ENCODE assay signal across 9 cellular contexts in genomic region chr12:122646568-122647220, GRCh38. TPM values are rescaled to one million over a fixed set of nuclear protein-coding genes. Genes with fewer than 3 reads are reported as not detected.
A peak's percentile ranks its signal among the peaks of the same experiment; 100 is the strongest.
DNase-seq lines count a peak whose midpoint lies in the region; ATAC-seq, FAIRE-seq and TF ChIP-seq lines count a peak whose summit lies in the region.
"Had no signal": no experiment of that assay in that cellular context is flagged by ENCODE, and none has a peak within 500 bp of the region (broad histone marks: within the 10 kb centered on the region; RNA-seq: fewer than 3 reads in every experiment).

No MANE protein-coding gene starts in this region.

- WGBS in SK-N-SH (ENCODE audit: low lambda C conversion rate) = 74% methylated on average over 8 of the region's 8 CpGs
- 30% methylated on average over 8 of the region's 8 CpGs for WGBS in K562 (ENCODE audit: insufficient coverage, low coverage, missing lambda C conversion rate)

- CTCF ChIA-PET in SK-N-SH (lab: Yijun Ruan, JAX) = no interaction called here
- CTCF ChIA-PET in K562 (lab: Yijun Ruan, JAX; ENCODE audit: low intra/inter-chr PET ratio) = no interaction called here

- ATAC-seq in SK-N-SH treated with all-trans-retinoic acid at 6 μM for 48 hours = no peak
- peak; percentile 71 for ATAC-seq in HG03066 (IDR thresholded peaks at IDR 0.05; ENCODE audit: low read depth, unreplicated experiment)
- peak; percentile 40; the same call in 2 of the 3 replicates for ATAC-seq in K562
- ATAC-seq: body of pancreas had no signal

- H3K27ac ChIP-seq in SK-N-SH (ENCODE audit: low read depth in 2 of 2, low read length in 1 of 2) = no peak overlapping the region
- no peak overlapping the region for H3K27ac ChIP-seq in K562 (ENCODE audit: extremely low read depth, low read depth, low read length)
- H3K27ac ChIP-seq: body of pancreas had no signal

- no peak overlapping the region for H2AFZ ChIP-seq in SK-N-SH (ENCODE audit: low read depth)
- 0 out of 2 replicates have a peak overlapping the region, but pooled peaks have one; percentile 61 for H2AFZ ChIP-seq in K562 (ENCODE audit: low read depth, low read length)

- H3K79me2 ChIP-seq in SK-N-SH (ENCODE audit: insufficient read depth) = no peaks in the 10 kb centered on the region
- no peaks in the 10 kb centered on the region for H3K79me2 ChIP-seq in K562 (ENCODE audit: control insufficient read depth, insufficient read depth, low read length)

- H3K9me1 ChIP-seq in K562 (ENCODE audit: control insufficient read depth, insufficient read depth, low read length) = no peaks in the 10 kb centered on the region

- H3F3A ChIP-seq in SK-N-SH (replicated peaks; ENCODE audit: insufficient read depth) = peaks cover 3% of the 10 kb centered on the region

- H3K9ac ChIP-seq in SK-N-SH = no peak overlapping the region
- no peak overlapping the region for H3K9ac ChIP-seq in K562 (ENCODE audit: insufficient read depth in 1 of 2, low read depth in 2 of 2, low read length in 2 of 2)

- POLR2A ChIA-PET in SK-N-SH (lab: Yijun Ruan, JAX) (no interaction called here), K562 (lab: Yijun Ruan, JAX) (interaction anchor here (0.6 to 1.0 kb wide), 2 partner anchors 15 to 180 kb away, joined by 3 to 4 read pairs; no protein-coding TSS in a partner anchor)

- H3K4me3 ChIP-seq in SK-N-SH (ENCODE audit: low read depth in 2 of 2, low read length in 1 of 2) = no peak overlapping the region
- no peak overlapping the region for H3K4me3 ChIP-seq in K562
- H3K4me3 ChIP-seq: body of pancreas had no signal

- H3K27me3 ChIP-seq in SK-N-SH (ENCODE audit: insufficient read depth) (no peaks in the 10 kb centered on the region), K562 (ENCODE audit: control insufficient read depth in 2 of 2, insufficient read depth in 2 of 2, low read length in 2 of 2) (no peaks in the 10 kb centered on the region)
- H3K27me3 ChIP-seq: body of pancreas had no signal

- no peak for FAIRE-seq in K562 (lab: Jason Lieb, UNC)

- no TSS peak for BruUV-seq in K562 (replicated peaks; lab: Mats Ljungman, UMichigan)

- TF ChIP-seq RAD21 in SK-N-SH (IDR thresholded peaks at IDR 0.05; ENCODE audit: low read length) (no peak), K562 (CRISPR knock-in tag; conservative IDR thresholded peaks at IDR 0.05 in 1 of 2, IDR thresholded peaks at IDR 0.05 in 1 of 2) (no peak)

- intact Hi-C loops in K562 (cut with micrococcal nuclease) = no loop called here

- H4K20me1 ChIP-seq in SK-N-SH (ENCODE audit: insufficient read depth) = no peaks in the 10 kb centered on the region
- no peaks in the 10 kb centered on the region for H4K20me1 ChIP-seq in K562 (replicated peaks; ENCODE audit: control insufficient read depth, insufficient read depth, low read length)

- H3K4me1 ChIP-seq in SK-N-SH (ENCODE audit: control insufficient read depth in 1 of 2, insufficient read depth in 2 of 2, low read depth in 1 of 2, low read length in 1 of 2) (no peaks in the 10 kb centered on the region), K562 (replicated peaks in 1 of 2; ENCODE audit: control insufficient read depth in 2 of 2, insufficient read depth in 2 of 2, low read length in 2 of 2) (peaks cover 0 to 8% of the 10 kb centered on the region in 2 experiments; a peak in 2 of 5 replicates)

- H3K9me3 ChIP-seq in SK-N-SH (no peaks in the 10 kb centered on the region), K562 (replicated peaks; ENCODE audit: control insufficient read depth, insufficient read depth, low read depth, low read length) (no peaks in the 10 kb centered on the region)
- H3K9me3 ChIP-seq: body of pancreas had no signal

- TF ChIP-seq CTCF in SK-N-SH (IDR thresholded peaks at IDR 0.05) = no peak
- no peak for TF ChIP-seq CTCF in K562 (IDR thresholded peaks at IDR 0.05 in 2 of 3, conservative IDR thresholded peaks at IDR 0.05 in 1 of 3; ENCODE audit: insufficient read depth in 2 of 3, low read depth in 1 of 3, low read length in 3 of 3)

- no peak for TF ChIP-seq EP300 in SK-N-SH (IDR thresholded peaks at IDR 0.05; ENCODE audit: borderline replicate concordance in 1 of 2, low read depth in 1 of 2, low read length in 1 of 2)
- peak; percentile 48; the same call in 1 of the 2 replicates for TF ChIP-seq EP300 in K562 (IDR thresholded peaks at IDR 0.05; ENCODE audit: low read length)

- H3K36me3 ChIP-seq in SK-N-SH (replicated peaks in 1 of 2; ENCODE audit: control insufficient read depth in 1 of 2, insufficient read depth in 2 of 2, low read length in 1 of 2) (no peaks in the 10 kb centered on the region), K562 (ENCODE audit: control insufficient read depth, insufficient read depth, low read length) (no peaks in the 10 kb centered on the region)

- H3K9me2 ChIP-seq in SK-N-SH = no peaks in the 10 kb centered on the region

- no peak for TF ChIP-seq POLR2A in K562 (conservative IDR thresholded peaks at IDR 0.05)

- DNase-seq in SK-N-SH (no peak), SKM-1 treated with dmso at 0.1 percent for 144 hours (lab: John Stamatoyannopoulos, UW; ENCODE audit: unreplicated experiment) (peak; percentile 80), K562 (ENCODE audit: extremely low read depth in 1 of 4, low spot score in 3 of 4) (no peak), iPS-NIHi11 (ENCODE audit: low spot score) (no peak), HuH-7.5 (ENCODE audit: low spot score) (no peak)
- DNase-seq in stimulated activated CD4-positive, alpha-beta T cell treated with anti-CD3 and anti-CD28 coated beads, TNF-alpha, amount 100 ng/mL, for 4 hours (ENCODE audit: low read depth in 3 of 3) = peak in 2 of 3 experiments; percentile 28 to 35

- in situ Hi-C loops in K562 (cut with MboI) = no loop called here

- no peak overlapping the region for H3K4me2 ChIP-seq in SK-N-SH
- H3K4me2 ChIP-seq in K562 (ENCODE audit: insufficient read depth, low read length) = no peak overlapping the region

TF ChIP-seq in SK-N-SH, 30 proteins besides CTCF, POLR2A, EP300 and RAD21:
- TF ChIP-seq NFIC (IDR thresholded peaks at IDR 0.05; ENCODE audit: borderline replicate concordance) (no peak), MAX (IDR thresholded peaks at IDR 0.05; ENCODE audit: low read depth) (peak; percentile 35; the same call in 1 of the 2 replicates)

TF ChIP-seq in SK-N-SH treated with all-trans-retinoic acid at 6 μM for 48 hours, 23 proteins besides CTCF, POLR2A, EP300 and RAD21 (continues in another document):
- no peak for TF ChIP-seq GLIS3 (CRISPR knock-in tag; IDR thresholded peaks at IDR 0.05)
- TF ChIP-seq ZFP30 (CRISPR knock-in tag; IDR thresholded peaks at IDR 0.05) = no peak
- no peak for TF ChIP-seq OSR1 (CRISPR knock-in tag; IDR thresholded peaks at IDR 0.05)
- no peak for TF ChIP-seq ESRRG (CRISPR knock-in tag; IDR thresholded peaks at IDR 0.05)
- TF ChIP-seq TCF4 (CRISPR knock-in tag; IDR thresholded peaks at IDR 0.05; ENCODE audit: borderline replicate concordance) = no peak
- TF ChIP-seq TOX (CRISPR knock-in tag; IDR thresholded peaks at IDR 0.05; ENCODE audit: borderline replicate concordance) = no peak
- no peak for TF ChIP-seq SNAI2 (CRISPR knock-in tag; IDR thresholded peaks at IDR 0.05)
- TF ChIP-seq ZNF8 (CRISPR knock-in tag; IDR thresholded peaks at IDR 0.05) = no peak
- TF ChIP-seq PPARA (CRISPR knock-in tag; IDR thresholded peaks at IDR 0.05; ENCODE audit: borderline replicate concordance) = no peak

TF ChIP-seq in K562, 482 proteins besides CTCF, POLR2A, EP300 and RAD21 (continues in another document):
- TF ChIP-seq ZNF592 (IDR thresholded peaks at IDR 0.05) = no peak

RNA-seq across cellular contexts. Expression of gene HCAR2, which starts 56.5 kb away (rescaled TPM):
- not detected in 2 replicates for polyA plus RNA-seq in SK-N-SH (2012; rRNA removed)
- polyA plus RNA-seq in SK-N-SH (2012; cell fraction: cytosol; rRNA removed) = not detected in 2 replicates
- not detected in 2 replicates for polyA plus RNA-seq in SK-N-SH (2012; cell fraction: nucleus; rRNA removed)
- not detected in 2 replicates for total RNA-seq in K562 (2011; cell fraction: chromatin; rRNA removed; ENCODE audit: low replicate concordance)
- total RNA-seq in K562 (2011; cell fraction: nucleolus; rRNA removed) = not detected in 2 replicates
- total RNA-seq in K562 (2011; cell fraction: nucleoplasm; rRNA removed) = not detected in 2 replicates
- not detected in 2 replicates for total RNA-seq in K562 (2014; rRNA removed)
- not detected in 2 replicates for total RNA-seq in K562 (2014; rRNA removed; fragmentation: Illumina TruSeq; extraction: Trizol)
- not detected in 2 replicates for total RNA-seq in K562 (2015; rRNA removed; fragmentation: Illumina TruSeq; extraction: Trizol)
- not detected in 2 replicates for total RNA-seq in K562 (2021)
- polyA plus RNA-seq in K562 (2011; rRNA removed) = not detected in 2 replicates
- polyA plus RNA-seq in K562 (2011; cell fraction: cytosol; rRNA removed) = not detected in 2 replicates
- polyA plus RNA-seq in K562 (2011; cell fraction: nucleus; rRNA removed) = not detected in 2 replicates
- polyA plus RNA-seq in K562 (2012) = not detected in 2 replicates
- not detected in 2 replicates for polyA plus RNA-seq in K562 (2014; fragmentation: Illumina TruSeq; extraction: Trizol)
- polyA plus RNA-seq in K562 (2014; fragmentation: Nextera tagmentation; extraction: Ambion mirVana) = not detected
- polyA plus RNA-seq in K562 (2014; rRNA removed) = not detected in 2 replicates
- polyA minus RNA-seq in K562 (2011; rRNA and poly(A)+ RNA removed) = not detected in 2 replicates
- not detected in 2 replicates for polyA minus RNA-seq in K562 (2011; cell fraction: cytosol; rRNA and poly(A)+ RNA removed)
- polyA minus RNA-seq in K562 (2011; cell fraction: nucleus; rRNA and poly(A)+ RNA removed) = not detected in 2 replicates
- total RNA-seq: body of pancreas had no signal

Comparison
In these comparisons a context has a peak if more than half of its experiments do, and no peak if none do; other contexts are left out.
1. DNase-seq: peak in SKM-1 treated with dmso at 0.1 percent for 144 hours (single experiment) and stimulated activated CD4-positive, alpha-beta T cell treated with anti-CD3 and anti-CD28 coated beads, TNF-alpha, amount 100 ng/mL, for 4 hours (2 of 3); none in SK-N-SH (single experiment), K562 (0 of 4), iPS-NIHi11 (single experiment) and HuH-7.5 (single experiment).
2. Of the 27 proteins assayed by ChIP-seq in both K562 and SK-N-SH: peak only in K562: EP300 and JUND; only in SK-N-SH: none; in both: MAX; in neither: 23; mixed calls (peak in some experiments, not most) for 1.